Comparison of ENCODE assay signal across 28 cellular contexts in genomic region chr7:893686-894085, GRCh38. TPM values are rescaled to one million over a fixed set of nuclear protein-coding genes. Genes with fewer than 3 reads are reported as not detected.
A peak's percentile ranks its signal among the peaks of the same experiment; 100 is the strongest.
DNase-seq lines count a peak whose midpoint lies in the region; ATAC-seq and FAIRE-seq lines count a peak whose summit lies in the region.
"Had no signal": no experiment of that assay in that cellular context is flagged by ENCODE, and none has a peak within 500 bp of the region (broad histone marks: within the 10 kb centered on the region; RNA-seq: fewer than 3 reads in every experiment).

No MANE protein-coding gene starts in this region.

- H2AK5ac ChIP-seq in neuronal stem cell (ENCODE audit: low read depth, low read length) = no peak overlapping the region

- DNase-seq in HTR-8/SVneo (ENCODE audit: insufficient read length, low spot score) = no peak
- DNase-seq in central memory CD8-positive, alpha-beta T cell (ENCODE audit: low spot score in 2 of 2) = no peak
- no peak for DNase-seq in neuronal stem cell (ENCODE audit: low spot score)
- no peak for DNase-seq in NCI-H446 treated with DMSO at 0.1 percent for 48 hours (lab: John Stamatoyannopoulos, UW)
- no peak for DNase-seq in stimulated activated effector memory CD8-positive, alpha-beta T cell treated with anti-CD3 and anti-CD28 coated beads, Interleukin-12 subunit alpha, Interleukin-12 subunit beta, amount 100 ng/mL, for 72 hours (ENCODE audit: low spot score in 2 of 2)
- DNase-seq in NCI-H1105 treated with DMSO at 0.1 percent for 48 hours (lab: John Stamatoyannopoulos, UW) = no peak
- DNase-seq: Caco-2; DMS 273 treated with DMSO at 0.1 percent for 48 hours; DMS79; EL; GDM1; GM23248; NCI-H1048; NCI-H1417 treated with DMSO at 0.1 percent for 48 hours; NCI-H187; NCI-H2171 treated with DMSO at 0.1 percent for 48 hours; NCI-H526; NCI-H82; NK-92 treated with Interleukin-12 subunit alpha and Interleukin-12 subunit beta, amount 100 ng/mL, for 24 hours; PC-3; Right ventricle myocardium superior had no signal

- no peak overlapping the region for H3K14ac ChIP-seq in neuronal stem cell (ENCODE audit: low read length)

- H3K9ac ChIP-seq in neuronal stem cell (ENCODE audit: low read depth, low read length, poor library complexity) = no peak overlapping the region
- H3K9ac ChIP-seq: GM23248 had no signal

- no peak overlapping the region for H3K18ac ChIP-seq in neuronal stem cell (ENCODE audit: low read length)

- peaks cover 0 to 9% (median 3%) of the 10 kb centered on the region in 3 experiments for H3K27me3 ChIP-seq in neuronal stem cell (ENCODE audit: control insufficient read depth in 3 of 3, insufficient read depth in 3 of 3, low read depth in 1 of 3, low read length in 3 of 3)
- H3K27me3 ChIP-seq: SJSA1 had no signal

- FAIRE-seq in HTR-8/SVneo (lab: Jason Lieb, UNC) = peak; percentile 51
- FAIRE-seq: GM12878 had no signal

- H3K36me3 ChIP-seq in neuronal stem cell (replicated peaks in 1 of 2; ENCODE audit: control insufficient read depth in 2 of 2, insufficient read depth in 2 of 2, low read length in 2 of 2) = peaks cover 59 to 83% of the 10 kb centered on the region in 2 donors

- H3K27me3 Mint-ChIP-seq in central memory CD8-positive, alpha-beta T cell = no peaks in the 10 kb centered on the region

- H4K91ac ChIP-seq in neuronal stem cell (ENCODE audit: low read depth, low read length, poor library complexity) = no peak overlapping the region

- H3K79me1 ChIP-seq in neuronal stem cell (ENCODE audit: low read depth, low read length) = peaks cover 15% of the 10 kb centered on the region

- H3K27ac ChIP-seq in neuronal stem cell (replicated peaks; ENCODE audit: low read length) = no peak overlapping the region
- H3K27ac ChIP-seq: C4-2B, GM23248, HL-60, SJSA1 had no signal

- no peaks in the 10 kb centered on the region for H3K9me3 Mint-ChIP-seq in central memory CD8-positive, alpha-beta T cell
- H3K9me3 Mint-ChIP-seq in stimulated activated effector memory CD8-positive, alpha-beta T cell treated with anti-CD3 and anti-CD28 coated beads, Interleukin-12 subunit alpha, Interleukin-12 subunit beta, amount 100 ng/mL, for 72 hours = no peaks in the 10 kb centered on the region
- H3K9me3 Mint-ChIP-seq: CD8-positive, alpha-beta T cell had no signal

- no peak for ATAC-seq in central memory CD8-positive, alpha-beta T cell (replicated peaks; ENCODE audit: extremely low read depth, poor library complexity, severe bottlenecking)
- no peak for ATAC-seq in stimulated activated effector memory CD8-positive, alpha-beta T cell treated with anti-CD3 and anti-CD28 coated beads, Interleukin-12 subunit alpha, Interleukin-12 subunit beta, amount 100 ng/mL, for 72 hours
- ATAC-seq in HG03097 (IDR thresholded peaks at IDR 0.05; ENCODE audit: low FRiP score, unreplicated experiment) = no peak
- ATAC-seq: CD8-positive, alpha-beta T cell; GM12878; PC-3 had no signal

- WGBS in neuronal stem cell (ENCODE audit: extremely low coverage in 2 of 2, insufficient read length in 2 of 2, insufficient replicate concordance in 1 of 2), 2 donors = no CpG with 5 or more reads among the region's 19 CpGs

- H3K23ac ChIP-seq in neuronal stem cell (ENCODE audit: low read depth, low read length, poor library complexity) = peak overlapping the region; percentile 80

- no peak overlapping the region for H4K8ac ChIP-seq in neuronal stem cell (ENCODE audit: low read depth, low read length)

- H3K27ac Mint-ChIP-seq in central memory CD8-positive, alpha-beta T cell (ENCODE audit: low read depth) = peak overlapping the region; percentile 42
- no peak overlapping the region for H3K27ac Mint-ChIP-seq in stimulated activated effector memory CD8-positive, alpha-beta T cell treated with anti-CD3 and anti-CD28 coated beads, Interleukin-12 subunit alpha, Interleukin-12 subunit beta, amount 100 ng/mL, for 72 hours
- H3K27ac Mint-ChIP-seq: CD8-positive, alpha-beta T cell had no signal

- no peak overlapping the region for H2AFZ ChIP-seq in neuronal stem cell (ENCODE audit: low read length)
- H2AFZ ChIP-seq: GM23248 had no signal

- no peak overlapping the region for H2BK5ac ChIP-seq in neuronal stem cell (ENCODE audit: low read length)

- H3K9me3 ChIP-seq in neuronal stem cell (replicated peaks in 1 of 2; ENCODE audit: control insufficient read depth in 2 of 2, insufficient read depth in 1 of 2, low read depth in 1 of 2, low read length in 2 of 2) = peaks cover 0 to 5% of the 10 kb centered on the region in 2 donors
- H3K9me3 ChIP-seq: Caco-2, HAP-1, SJSA1 had no signal

- no peak overlapping the region for H2BK120ac ChIP-seq in neuronal stem cell (ENCODE audit: low read depth, low read length)

- no peak overlapping the region for H3K4me3 Mint-ChIP-seq in central memory CD8-positive, alpha-beta T cell
- H3K4me3 Mint-ChIP-seq in stimulated activated effector memory CD8-positive, alpha-beta T cell treated with anti-CD3 and anti-CD28 coated beads, Interleukin-12 subunit alpha, Interleukin-12 subunit beta, amount 100 ng/mL, for 72 hours = no peak overlapping the region
- H3K4me3 Mint-ChIP-seq: CD8-positive, alpha-beta T cell had no signal

- peaks cover 52% of the 10 kb centered on the region for H3K36me3 Mint-ChIP-seq in central memory CD8-positive, alpha-beta T cell (ENCODE audit: insufficient read depth)
- H3K36me3 Mint-ChIP-seq in stimulated activated effector memory CD8-positive, alpha-beta T cell treated with anti-CD3 and anti-CD28 coated beads, Interleukin-12 subunit alpha, Interleukin-12 subunit beta, amount 100 ng/mL, for 72 hours = peaks cover 76% of the 10 kb centered on the region

- H3K4ac ChIP-seq in neuronal stem cell (ENCODE audit: low read length) = no peak overlapping the region

- H3K4me1 ChIP-seq in neuronal stem cell (ENCODE audit: control insufficient read depth in 2 of 2, insufficient read depth in 1 of 2, low read depth in 1 of 2, low read length in 2 of 2) = no peaks in the 10 kb centered on the region
- H3K4me1 ChIP-seq: Caco-2, HAP-1, SJSA1 had no signal

- H3K4me2 ChIP-seq in neuronal stem cell (ENCODE audit: insufficient read depth, low read length, poor library complexity, severe bottlenecking) = no peak overlapping the region

- H2BK12ac ChIP-seq in neuronal stem cell (ENCODE audit: low read length) = no peak overlapping the region

- peaks cover 13% of the 10 kb centered on the region for H3K4me1 Mint-ChIP-seq in central memory CD8-positive, alpha-beta T cell
- H3K4me1 Mint-ChIP-seq in stimulated activated effector memory CD8-positive, alpha-beta T cell treated with anti-CD3 and anti-CD28 coated beads, Interleukin-12 subunit alpha, Interleukin-12 subunit beta, amount 100 ng/mL, for 72 hours = peaks cover 16% of the 10 kb centered on the region

- H3K4me3 ChIP-seq in neuronal stem cell (ENCODE audit: low read length in 2 of 2) = no peak overlapping the region
- H3K4me3 ChIP-seq: GM12878, GM23248, HAP-1, SJSA1 had no signal

- no peak overlapping the region for H2BK15ac ChIP-seq in neuronal stem cell (ENCODE audit: low read length)

RNA-seq across cellular contexts. Expression of gene GET4, which starts 17.3 kb away (rescaled TPM):
- 28.4 TPM for polyA plus RNA-seq in neuronal stem cell (2013, experiment 1 of 2)
- polyA plus RNA-seq in neuronal stem cell (2013, experiment 2 of 2) = 27.9 TPM
